In the genomic region with DNA sequence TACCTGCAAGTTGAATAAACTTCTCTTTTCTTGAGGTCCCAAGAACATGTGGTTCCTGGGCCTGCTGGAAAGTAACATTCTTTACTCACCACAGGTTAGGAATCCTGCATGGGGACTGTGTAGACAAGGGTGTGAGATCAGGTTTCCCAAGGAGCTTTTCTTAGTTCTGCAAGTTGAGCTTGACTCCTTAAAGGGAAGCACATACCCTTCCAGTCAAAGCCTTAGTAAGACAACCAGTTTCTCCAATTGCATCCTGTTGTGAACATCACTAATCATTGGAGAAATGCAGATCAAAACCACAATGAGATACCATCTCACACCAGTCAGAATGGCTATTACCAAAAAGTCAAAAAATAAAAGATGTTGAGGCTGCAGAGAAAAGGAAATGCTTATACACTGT, we compare ENCODE assay signal across 16 cellular contexts. TPM values are rescaled to one million over a fixed set of nuclear protein-coding genes. Genes with fewer than 3 reads are reported as not detected.
DNase-seq lines count a peak whose midpoint lies in the region; ATAC-seq and TF ChIP-seq lines count a peak whose summit lies in the region.
"Had no signal": no experiment of that assay in that cellular context is flagged by ENCODE, and none has a peak within 500 bp of the region (broad histone marks: within the 10 kb centered on the region; RNA-seq: fewer than 3 reads in every experiment).

No MANE protein-coding gene starts in this region.

- H3K9me3 Mint-ChIP-seq in activated CD8-positive, alpha-beta memory T cell treated with anti-CD3 and anti-CD28 coated beads, Interleukin-2, amount 10 ng/mL, durations not matched to agents 7 days and 5 days (ENCODE audit: low read depth) = no peaks in the 10 kb centered on the region
- H3K9me3 Mint-ChIP-seq: CD4-positive, alpha-beta memory T cell had no signal

- TF ChIP-seq CTCF in PC-3 (conservative IDR thresholded peaks at IDR 0.05; ENCODE audit: low read depth, low read length) (no peak), choroid plexus epithelial cell (conservative IDR thresholded peaks at IDR 0.05; ENCODE audit: low read depth, low read length) (no peak), testis (IDR thresholded peaks at IDR 0.05) (no peak)

- H3K4me1 ChIP-seq in GM23248 (ENCODE audit: insufficient read depth) (no peaks in the 10 kb centered on the region), PC-3 (ENCODE audit: insufficient read depth, low read length) (peaks cover 2% of the 10 kb centered on the region), testis (no peaks in the 10 kb centered on the region)
- H3K4me1 ChIP-seq: BE2C had no signal

- intact Hi-C loops in PC-3 (cut with micrococcal nuclease) (no loop called here), testis (cut with DNase I; ENCODE audit: low total_unique reads) (no loop called here)

- BruUV-seq in PC-3 (replicated peaks; lab: Mats Ljungman, UMichigan) = no TSS peak

- no peak overlapping the region for H3K9ac ChIP-seq in GM23248
- no peak overlapping the region for H3K9ac ChIP-seq in PC-3 (ENCODE audit: low read length)

- in situ Hi-C loops in GM23248 (cut with MboI) = no loop called here

- H3K36me3 Mint-ChIP-seq in activated CD8-positive, alpha-beta memory T cell treated with anti-CD3 and anti-CD28 coated beads, Interleukin-2, amount 10 ng/mL, durations not matched to agents 7 days and 5 days = no peaks in the 10 kb centered on the region
- H3K36me3 Mint-ChIP-seq: CD4-positive, alpha-beta memory T cell had no signal

- H3K79me2 ChIP-seq in GM23248 (ENCODE audit: insufficient read depth) = no peaks in the 10 kb centered on the region
- no peaks in the 10 kb centered on the region for H3K79me2 ChIP-seq in PC-3 (ENCODE audit: low read length)

- peak; percentile 4 for DNase-seq in GM23248
- DNase-seq in PC-3 = peak; percentile 36
- DNase-seq in choroid plexus epithelial cell (ENCODE audit: low read depth) = peak; percentile 35
- DNase-seq in non-pigmented ciliary epithelial cell (ENCODE audit: low read depth) = peak; percentile 41
- no peak for DNase-seq in testis
- no peak for DNase-seq in activated CD8-positive, alpha-beta memory T cell treated with anti-CD3 and anti-CD28 coated beads, Interleukin-2, amount 10 ng/mL, durations not matched to agents 7 days and 5 days
- DNase-seq in NOMO-1 treated with DMSO at 0.1 percent for 48 hours (lab: John Stamatoyannopoulos, UW; ENCODE audit: unreplicated experiment) = no peak
- DNase-seq: BE2C; CD4-positive, alpha-beta memory T cell; DMS79 treated with DMSO at 0.1 percent for 48 hours; NCI-H1048; NCI-H1694; NCI-H345; NCI-H526 treated with DMSO at 0.1 percent for 48 hours had no signal

- H2AFZ ChIP-seq in GM23248 (no peak overlapping the region), PC-3 (ENCODE audit: low read length) (no peak overlapping the region)

- H3K27ac ChIP-seq in GM23248 = no peak overlapping the region
- no peak overlapping the region for H3K27ac ChIP-seq in PC-3 (ENCODE audit: low read length)
- H3K27ac ChIP-seq in testis = no peak overlapping the region

- H3K9me2 ChIP-seq in GM23248 (ENCODE audit: insufficient read depth) = no peaks in the 10 kb centered on the region
- H3K9me2 ChIP-seq in PC-3 (replicated peaks; ENCODE audit: low read length) = no peaks in the 10 kb centered on the region

- H3F3A ChIP-seq in GM23248 (ENCODE audit: insufficient read depth) = 0 out of 2 replicates have a peak, but pooled peaks cover 9% of the 10 kb centered on the region
- H3F3A ChIP-seq in PC-3 (ENCODE audit: low read length, unreplicated experiment) = no peaks in the 10 kb centered on the region

- no peaks in the 10 kb centered on the region for H3K4me1 Mint-ChIP-seq in activated CD8-positive, alpha-beta memory T cell treated with anti-CD3 and anti-CD28 coated beads, Interleukin-2, amount 10 ng/mL, durations not matched to agents 7 days and 5 days
- H3K4me1 Mint-ChIP-seq: CD4-positive, alpha-beta memory T cell had no signal

- no peak for ATAC-seq in PC-3
- no peak for ATAC-seq in activated CD8-positive, alpha-beta memory T cell treated with anti-CD3 and anti-CD28 coated beads, Interleukin-2, amount 10 ng/mL, durations not matched to agents 7 days and 5 days
- ATAC-seq: Panc1, Right ventricle myocardium inferior had no signal

- H3K4me2 ChIP-seq in GM23248 (ENCODE audit: unreplicated experiment) = no peak overlapping the region
- no peak overlapping the region for H3K4me2 ChIP-seq in PC-3 (ENCODE audit: low read length)

- no peaks in the 10 kb centered on the region for H3K36me3 ChIP-seq in GM23248 (ENCODE audit: low read depth)
- H3K36me3 ChIP-seq in PC-3 (ENCODE audit: low read depth, low read length) = no peaks in the 10 kb centered on the region
- no peaks in the 10 kb centered on the region for H3K36me3 ChIP-seq in testis (ENCODE audit: low read depth, missing control alignments)
- H3K36me3 ChIP-seq: BE2C had no signal

- POLR2A ChIA-PET in PC-3 (lab: Charles Lee; ENCODE audit: unreplicated experiment) = no interaction called here

- no peak overlapping the region for H3K27ac Mint-ChIP-seq in activated CD8-positive, alpha-beta memory T cell treated with anti-CD3 and anti-CD28 coated beads, Interleukin-2, amount 10 ng/mL, durations not matched to agents 7 days and 5 days
- H3K27ac Mint-ChIP-seq: CD4-positive, alpha-beta memory T cell had no signal

- H4K20me1 ChIP-seq in GM23248 (ENCODE audit: insufficient read depth) (no peaks in the 10 kb centered on the region), PC-3 (ENCODE audit: low read length) (no peaks in the 10 kb centered on the region)

- peaks cover 7% of the 10 kb centered on the region for H3K27me3 Mint-ChIP-seq in activated CD8-positive, alpha-beta memory T cell treated with anti-CD3 and anti-CD28 coated beads, Interleukin-2, amount 10 ng/mL, durations not matched to agents 7 days and 5 days

- H3K4me3 Mint-ChIP-seq in activated CD8-positive, alpha-beta memory T cell treated with anti-CD3 and anti-CD28 coated beads, Interleukin-2, amount 10 ng/mL, durations not matched to agents 7 days and 5 days = no peak overlapping the region
- H3K4me3 Mint-ChIP-seq: CD4-positive, alpha-beta memory T cell had no signal

- H3K27me3 ChIP-seq in GM23248 (replicated peaks; ENCODE audit: insufficient read depth) = no peaks in the 10 kb centered on the region
- H3K27me3 ChIP-seq in PC-3 (ENCODE audit: low read length) = 0 out of 2 replicates have a peak, but pooled peaks cover 6% of the 10 kb centered on the region
- no peaks in the 10 kb centered on the region for H3K27me3 ChIP-seq in testis
- H3K27me3 ChIP-seq: BE2C had no signal

- TF ChIP-seq POLR2A in testis (IDR thresholded peaks at IDR 0.05) = no peak

- no peaks in the 10 kb centered on the region for H3K9me3 ChIP-seq in GM23248 (ENCODE audit: low read depth)
- no peaks in the 10 kb centered on the region for H3K9me3 ChIP-seq in PC-3 (ENCODE audit: low read length)
- H3K9me3 ChIP-seq in testis = no peaks in the 10 kb centered on the region
- H3K9me3 ChIP-seq: BE2C had no signal

- no peak overlapping the region for H3K4me3 ChIP-seq in GM23248
- no peak overlapping the region for H3K4me3 ChIP-seq in PC-3 (ENCODE audit: low read length)
- no peak overlapping the region for H3K4me3 ChIP-seq in choroid plexus epithelial cell (ENCODE audit: low read depth, low read length)
- H3K4me3 ChIP-seq in testis = no peak overlapping the region

- CTCF ChIA-PET in PC-3 (lab: Charles Lee) = no interaction called here
- CTCF ChIA-PET in activated CD8-positive, alpha-beta memory T cell treated with anti-CD3 and anti-CD28 coated beads, Interleukin-2, amount 10 ng/mL, durations not matched to agents 7 days and 5 days (lab: Charles Lee) = no interaction called here

RNA-seq across cellular contexts. Expression of a gene that starts 48.3 kb away (rescaled TPM):
- 20.3 and 42.2 TPM in 2 replicates for total RNA-seq in GM23248 (2014; rRNA removed; shearing (Covaris generic))
- polyA plus RNA-seq in GM23248 (2016; fragmentation: Nextera tagmentation; extraction: Ambion mirVana) = 21.0 and 23.8 TPM in 2 replicates
- total RNA-seq in PC-3 (2014; rRNA removed) = 26.1 and 29.8 TPM in 2 replicates
- total RNA-seq in testis = 10 to 100 TPM; 63.2 to 80.9 TPM
- polyA plus RNA-seq in testis (ENCODE audit: insufficient read depth, low read depth, low replicate concordance) = 60.1 TPM
- 10 to 100 TPM; 66.1 to 75.5 TPM for total RNA-seq in activated CD8-positive, alpha-beta memory T cell treated with anti-CD3 and anti-CD28 coated beads, Interleukin-2, amount 10 ng/mL, durations not matched to agents 7 days and 5 days

Comparison
In these comparisons a context has a peak if more than half of its experiments do, and no peak if none do; other contexts are left out.
1. DNase-seq: peak in GM23248 (single experiment), PC-3 (single experiment), choroid plexus epithelial cell (single experiment) and non-pigmented ciliary epithelial cell (single experiment); none in testis (single experiment), activated CD8-positive, alpha-beta memory T cell treated with anti-CD3 and anti-CD28 coated beads, Interleukin-2, amount 10 ng/mL, durations not matched to agents 7 days and 5 days (single experiment) and NOMO-1 treated with DMSO at 0.1 percent for 48 hours (single experiment).